Comparison of ENCODE assay signal across 8 cellular contexts in the genomic region with DNA sequence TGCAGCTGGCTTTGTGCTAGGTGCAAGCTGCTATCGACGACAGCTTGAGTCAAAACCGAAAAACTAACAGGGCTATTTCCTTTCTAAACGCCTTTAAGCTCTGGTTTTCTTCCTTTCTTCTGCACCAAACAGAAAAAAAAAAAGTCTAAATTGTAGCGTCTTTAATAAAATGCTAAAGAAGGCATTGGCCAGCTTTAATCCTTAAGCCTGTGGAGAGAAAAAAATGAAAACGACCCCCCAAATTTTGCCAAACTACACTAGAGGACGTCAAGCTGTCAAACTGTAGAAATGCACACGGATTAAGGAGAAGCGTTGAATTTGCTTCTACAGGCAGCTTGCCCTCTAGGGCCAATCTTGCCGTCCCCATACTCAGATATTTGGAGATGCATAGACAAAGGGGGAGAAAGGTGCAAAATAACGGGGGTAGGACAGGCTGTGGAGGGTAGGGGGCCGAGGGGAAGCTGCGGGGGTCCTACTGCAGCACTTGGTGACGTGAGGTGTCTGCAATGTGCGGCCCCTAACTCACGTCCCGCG. TPM values are rescaled to one million over a fixed set of nuclear protein-coding genes. Genes with fewer than 3 reads are reported as not detected.
A peak's percentile ranks its signal among the peaks of the same experiment; 100 is the strongest.
DNase-seq lines count a peak whose midpoint lies in the region; ATAC-seq, FAIRE-seq and TF ChIP-seq lines count a peak whose summit lies in the region.

No MANE protein-coding gene starts in this region.

- peaks cover 13 to 52% (median 31%) of the 10 kb centered on the region in 4 donors for H3K4me1 Mint-ChIP-seq in CD4-positive, CD25-positive, alpha-beta regulatory T cell
- H3K4me1 Mint-ChIP-seq in activated CD4-positive, alpha-beta memory T cell treated with anti-CD3 and anti-CD28 coated beads for 36 hours (ENCODE audit: low read depth): peaks cover 35% of the 10 kb centered on the region

- peaks cover 16% of the 10 kb centered on the region for H3F3A ChIP-seq in GM23248 (ENCODE audit: insufficient read depth)

- intact Hi-C loops in activated CD4-positive, alpha-beta memory T cell treated with anti-CD3 and anti-CD28 coated beads for 36 hours (cut with micrococcal nuclease): loop anchor here (1.0 to 10.0 kb wide), 7 partner anchors 12 to 1231 kb away; partner anchors contain the start of gene CDYL
- intact Hi-C loops in HepG2 (cut with micrococcal nuclease; ENCODE audit: unreplicated experiment): no loop called here
- intact Hi-C loops in vagina (cut with DNase I): no loop called here

- no peak for TF ChIP-seq EP300 in HepG2 (IDR thresholded peaks at IDR 0.05; ENCODE audit: low read depth in 2 of 2, low read length in 2 of 2)
- no peak for TF ChIP-seq EP300 in HepG2 (CRISPR knock-in tag; IDR thresholded peaks at IDR 0.05; ENCODE audit: borderline replicate concordance)

- 0 to 1% methylated on average over 17 to 18 of the region's 18 CpGs for WGBS in GM23248 (ENCODE audit: low coverage in 1 of 2, low lambda C conversion rate in 2 of 2, missing lambda C conversion rate in 2 of 2), 2 experiments
- 18% methylated on average over 16 of the region's 18 CpGs for WGBS in HepG2 (ENCODE audit: low lambda C conversion rate)

- H3K9me3 ChIP-seq in CD4-positive, CD25-positive, alpha-beta regulatory T cell (ENCODE audit: control insufficient read depth in 2 of 2, low read length in 2 of 2): peaks cover 15 to 25% of the 10 kb centered on the region in 2 experiments
- H3K9me3 ChIP-seq in GM23248 (ENCODE audit: low read depth) (no peaks in the 10 kb centered on the region), HepG2 (ENCODE audit: low read length) (no peaks in the 10 kb centered on the region), vagina (no peaks in the 10 kb centered on the region)

- H3K27ac ChIP-seq in CD4-positive, CD25-positive, alpha-beta regulatory T cell (ENCODE audit: insufficient read depth, low read length, poor library complexity, severe bottlenecking): no peak overlapping the region
- H3K27ac ChIP-seq in GM23248 (peak overlapping the region; percentile 90), HepG2 (ENCODE audit: extremely low read length, insufficient read depth, low read length) (no peak overlapping the region), vagina (peak overlapping the region; percentile 6)

- peak overlapping the region; percentile 96 for H2AFZ ChIP-seq in GM23248
- no peak overlapping the region for H2AFZ ChIP-seq in HepG2 (ENCODE audit: low read length)

- H3K4me2 ChIP-seq in GM23248 (ENCODE audit: unreplicated experiment) (peak overlapping the region; percentile 95), HepG2 (ENCODE audit: low read depth, low read length) (peak overlapping the region; percentile 65)

- no peaks in the 10 kb centered on the region for H3K36me3 ChIP-seq in CD4-positive, CD25-positive, alpha-beta regulatory T cell (ENCODE audit: control insufficient read depth, insufficient read depth, low read length)
- H3K36me3 ChIP-seq in GM23248 (ENCODE audit: low read depth): no peaks in the 10 kb centered on the region
- H3K36me3 ChIP-seq in HepG2 (replicated peaks in 1 of 2; ENCODE audit: control insufficient read depth in 1 of 2, insufficient read depth in 2 of 2, low read length in 2 of 2): no peaks in the 10 kb centered on the region
- H3K36me3 ChIP-seq in vagina: no peaks in the 10 kb centered on the region

- no peaks in the 10 kb centered on the region for H3K36me3 Mint-ChIP-seq in CD4-positive, CD25-positive, alpha-beta regulatory T cell
- H3K36me3 Mint-ChIP-seq in activated CD4-positive, alpha-beta memory T cell treated with anti-CD3 and anti-CD28 coated beads for 36 hours: peaks cover 11% of the 10 kb centered on the region

- in situ Hi-C loops in GM23248 (cut with MboI): no loop called here
- in situ Hi-C loops in HepG2 (cut with HindIII; ENCODE audit: extremely low pct_ligation_motif_present, low pct_unique_long_range_greater_than_20kb): no loop called here

- TF ChIP-seq POLR2A in HepG2 (IDR thresholded peaks at IDR 0.05; ENCODE audit: insufficient read depth in 1 of 2, low read depth in 2 of 2, low read length in 2 of 2) (no peak), vagina (IDR thresholded peaks at IDR 0.05) (no peak)

- H4K20me1 ChIP-seq in GM23248 (ENCODE audit: insufficient read depth): no peaks in the 10 kb centered on the region
- no peaks in the 10 kb centered on the region for H4K20me1 ChIP-seq in HepG2 (ENCODE audit: insufficient read depth, low read length)

- H3K27me3 ChIP-seq in CD4-positive, CD25-positive, alpha-beta regulatory T cell (ENCODE audit: control insufficient read depth, insufficient read depth, low read length): peaks cover 45% of the 10 kb centered on the region
- no peaks in the 10 kb centered on the region for H3K27me3 ChIP-seq in GM23248 (replicated peaks; ENCODE audit: insufficient read depth)
- peaks cover 4 to 61% of the 10 kb centered on the region in 2 experiments; a peak in 4 of 5 replicates for H3K27me3 ChIP-seq in HepG2 (ENCODE audit: control insufficient read depth in 1 of 2, insufficient read depth in 2 of 2, low read length in 2 of 2)
- peaks cover 29% of the 10 kb centered on the region for H3K27me3 ChIP-seq in vagina

- H3K79me2 ChIP-seq in GM23248 (ENCODE audit: insufficient read depth) (peaks cover 35% of the 10 kb centered on the region), HepG2 (ENCODE audit: insufficient read depth, low read length) (no peaks in the 10 kb centered on the region)

- DNase-seq in CD4-positive, CD25-positive, alpha-beta regulatory T cell: no peak
- DNase-seq in GM23248: peak; percentile 57
- DNase-seq in activated CD4-positive, alpha-beta memory T cell treated with anti-CD3 and anti-CD28 coated beads for 36 hours: no peak
- DNase-seq in HepG2 (ENCODE audit: low spot score): no peak
- DNase-seq in vagina (ENCODE audit: extremely low spot score in 2 of 2): no peak
- no peak for DNase-seq in hippocampal formation (lab: John Stamatoyannopoulos, UW)
- no peak for DNase-seq in stimulated activated CD4-positive, alpha-beta T cell treated with anti-CD3 and anti-CD28 coated beads, Interleukin-15, amount 100 ng/mL, for 24 hours

- H3K4me3 ChIP-seq in CD4-positive, CD25-positive, alpha-beta regulatory T cell (ENCODE audit: low read depth, low read length): peak overlapping the region; percentile 70
- H3K4me3 ChIP-seq in GM23248 (peak overlapping the region; percentile 100), HepG2 (replicated peaks in 1 of 3; ENCODE audit: insufficient read depth in 1 of 3, low read depth in 2 of 3, low read length in 3 of 3) (peak overlapping the region; percentile 39 to 60 (median 51); a peak in 5 of 6 replicates), vagina (peak overlapping the region; percentile 37 to 42)

- peaks cover 82% of the 10 kb centered on the region for H3K27me3 Mint-ChIP-seq in CD4-positive, CD25-positive, alpha-beta regulatory T cell
- H3K27me3 Mint-ChIP-seq in activated CD4-positive, alpha-beta memory T cell treated with anti-CD3 and anti-CD28 coated beads for 36 hours: peaks cover 54% of the 10 kb centered on the region

- H3K4me1 ChIP-seq in CD4-positive, CD25-positive, alpha-beta regulatory T cell (ENCODE audit: control insufficient read depth, insufficient read depth, low read length, poor library complexity, severe bottlenecking): peaks cover 48% of the 10 kb centered on the region
- no peaks in the 10 kb centered on the region for H3K4me1 ChIP-seq in GM23248 (ENCODE audit: insufficient read depth)
- H3K4me1 ChIP-seq in HepG2 (ENCODE audit: insufficient read depth, low read length): peaks cover 17% of the 10 kb centered on the region
- peaks cover 51% of the 10 kb centered on the region for H3K4me1 ChIP-seq in vagina

- TF ChIP-seq CTCF in HepG2 (CRISPR knock-in tag; IDR thresholded peaks at IDR 0.05): no peak
- no peak for TF ChIP-seq CTCF in vagina (IDR thresholded peaks at IDR 0.05)

- H3K9ac ChIP-seq in GM23248 (peak overlapping the region; percentile 94), HepG2 (ENCODE audit: insufficient read depth, low read depth, low read length) (no peak overlapping the region)

- no peak overlapping the region for H3K27ac Mint-ChIP-seq in CD4-positive, CD25-positive, alpha-beta regulatory T cell
- no peak overlapping the region for H3K27ac Mint-ChIP-seq in activated CD4-positive, alpha-beta memory T cell treated with anti-CD3 and anti-CD28 coated beads for 36 hours

- BruUV-seq in HepG2 (replicated peaks; lab: Mats Ljungman, UMichigan): no TSS peak

- peaks cover 0 to 13% (median 2%) of the 10 kb centered on the region in 7 donors for H3K9me3 Mint-ChIP-seq in CD4-positive, CD25-positive, alpha-beta regulatory T cell
- no peaks in the 10 kb centered on the region for H3K9me3 Mint-ChIP-seq in activated CD4-positive, alpha-beta memory T cell treated with anti-CD3 and anti-CD28 coated beads for 36 hours

- no peak for TF ChIP-seq RAD21 in HepG2 (CRISPR knock-in tag; IDR thresholded peaks at IDR 0.05)

- ATAC-seq in CD4-positive, CD25-positive, alpha-beta regulatory T cell (ENCODE audit: low read depth in 2 of 2): no peak
- ATAC-seq in HepG2 (no peak; the same call in 2 of the 3 replicates), GM19328 (IDR thresholded peaks at IDR 0.05; ENCODE audit: unreplicated experiment) (no peak)

- peak overlapping the region; percentile 76 to 87 (median 85) for H3K4me3 Mint-ChIP-seq in CD4-positive, CD25-positive, alpha-beta regulatory T cell
- peak overlapping the region; percentile 73 for H3K4me3 Mint-ChIP-seq in activated CD4-positive, alpha-beta memory T cell treated with anti-CD3 and anti-CD28 coated beads for 36 hours

- POLR2A ChIA-PET in activated CD4-positive, alpha-beta memory T cell treated with anti-CD3 and anti-CD28 coated beads for 36 hours (lab: Charles Lee): no interaction called here
- POLR2A ChIA-PET in HepG2 (lab: Yijun Ruan, JAX): no interaction called here

- CTCF ChIA-PET in activated CD4-positive, alpha-beta memory T cell treated with anti-CD3 and anti-CD28 coated beads for 36 hours (lab: Charles Lee): interaction anchor here (0.7 to 2.6 kb wide), 7 partner anchors 10 to 539 kb away, joined by 3 to 7 read pairs (median 4); no protein-coding TSS in a partner anchor
- CTCF ChIA-PET in HepG2 (lab: Yijun Ruan, JAX; ENCODE audit: low intra/inter-chr PET ratio, low total read pairs): no interaction called here

- FAIRE-seq in HepG2 (lab: Jason Lieb, UNC): no peak

- H3K9me2 ChIP-seq in GM23248 (ENCODE audit: insufficient read depth): no peaks in the 10 kb centered on the region

RNA-seq across cellular contexts. Expression of gene NRN1, which starts 1.5 kb away (rescaled TPM):
- not detected for total RNA-seq in CD4-positive, CD25-positive, alpha-beta regulatory T cell
- under 1 TPM in 1 of 4 donors, not detected in 3; 0.10 TPM for polyA plus RNA-seq in CD4-positive, CD25-positive, alpha-beta regulatory T cell
- total RNA-seq in GM23248 (2014; rRNA removed; shearing (Covaris generic)): 78.5 and 94.6 TPM in 2 replicates
- polyA plus RNA-seq in GM23248 (2016; fragmentation: Nextera tagmentation; extraction: Ambion mirVana) (50.5 and 51.8 TPM in 2 replicates), HepG2 (2011; rRNA removed) (0.04 and 0.11 TPM in 2 replicates)
- total RNA-seq in activated CD4-positive, alpha-beta memory T cell treated with anti-CD3 and anti-CD28 coated beads for 36 hours: 1 to 10 TPM in 1 of 2 experiments, under 1 TPM in 1; 1.00 to 1.3 TPM
- total RNA-seq in HepG2 (2016; rRNA removed; fragmentation: Illumina TruSeq; extraction: Trizol) (not detected in 2 replicates), vagina (9.8 TPM)
- not detected in 2 replicates for total RNA-seq in HepG2 (2016; cell fraction: cytosol; rRNA removed; fragmentation: Illumina TruSeq; extraction: Trizol; ENCODE audit: low read depth)
- total RNA-seq in HepG2 (2016; cell fraction: insoluble cytoplasmic fraction; rRNA removed; fragmentation: Illumina TruSeq; extraction: Trizol): not detected in 2 replicates
- 0.24 TPM in 1 of 2 replicates, not detected in the other for total RNA-seq in HepG2 (2016; cell fraction: membrane; rRNA removed; fragmentation: Illumina TruSeq; extraction: Trizol)
- not detected in 2 replicates for total RNA-seq in HepG2 (2016; cell fraction: nucleus; rRNA removed; fragmentation: Illumina TruSeq; extraction: Trizol)
- 0.12 and 0.18 TPM in 2 replicates for polyA plus RNA-seq in HepG2 (2011; cell fraction: cytosol; rRNA removed)
- 0.14 TPM in 1 of 2 replicates, not detected in the other for polyA plus RNA-seq in HepG2 (2011; cell fraction: nucleus; rRNA removed)
- polyA plus RNA-seq in HepG2 (2012): 0.08 and 0.30 TPM in 2 replicates
- not detected in 2 replicates for polyA plus RNA-seq in HepG2 (2016; cell fraction: cytosol; fragmentation: Illumina TruSeq; extraction: Trizol; ENCODE audit: low read depth)
- polyA plus RNA-seq in HepG2 (2016; cell fraction: insoluble cytoplasmic fraction; fragmentation: Illumina TruSeq; extraction: Trizol; ENCODE audit: low read depth): not detected in 2 replicates
- 0.13 TPM in 1 of 2 replicates, not detected in the other for polyA plus RNA-seq in HepG2 (2016; cell fraction: membrane; fragmentation: Illumina TruSeq; extraction: Trizol; ENCODE audit: low read depth)
- polyA plus RNA-seq in HepG2 (2016; cell fraction: nucleus; fragmentation: Illumina TruSeq; extraction: Trizol; ENCODE audit: insufficient read depth, low read depth): not detected in 2 replicates
- polyA minus RNA-seq in HepG2 (2011; rRNA and poly(A)+ RNA removed; ENCODE audit: low replicate concordance): not detected in 2 replicates
- not detected in 2 replicates for polyA minus RNA-seq in HepG2 (2011; cell fraction: cytosol; rRNA and poly(A)+ RNA removed)
- polyA minus RNA-seq in HepG2 (2011; cell fraction: nucleus; rRNA and poly(A)+ RNA removed): not detected in 2 replicates

Comparison
In these comparisons a context has a peak if more than half of its experiments do, and no peak if none do; other contexts are left out.
1. H3K27ac ChIP-seq: peak in GM23248 (single experiment) and vagina (single experiment); none in CD4-positive, CD25-positive, alpha-beta regulatory T cell (single experiment) and HepG2 (single experiment).
2. H3K4me3 ChIP-seq: peak in every context shown above with its lines; median percentile 100 in GM23248; 70 in CD4-positive, CD25-positive, alpha-beta regulatory T cell; 51 in HepG2; 40 in vagina.